In genomic region chr22:40588726-40589125, GRCh38 we compare ENCODE assay signal across 15 cellular contexts. TPM values are rescaled to one million over a fixed set of nuclear protein-coding genes. Genes with fewer than 3 reads are reported as not detected.
A peak's percentile ranks its signal among the peaks of the same experiment; 100 is the strongest.
DNase-seq lines count a peak whose midpoint lies in the region; ATAC-seq, FAIRE-seq and TF ChIP-seq lines count a peak whose summit lies in the region.
"Had no signal": no experiment of that assay in that cellular context is flagged by ENCODE, and none has a peak within 500 bp of the region (broad histone marks: within the 10 kb centered on the region; RNA-seq: fewer than 3 reads in every experiment).

No MANE protein-coding gene starts in this region.

- H2BK15ac ChIP-seq in H1 (ENCODE audit: low read length) = no peak overlapping the region

- no peak overlapping the region for H3K4me2 ChIP-seq in H1 (ENCODE audit: insufficient read depth in 1 of 2, low read depth in 2 of 2, low read length in 2 of 2)

- H3K23ac ChIP-seq in H1 (ENCODE audit: insufficient read length) = no peak overlapping the region

- no peak overlapping the region for H4K91ac ChIP-seq in H1 (replicated peaks; ENCODE audit: insufficient read length, low read length)

- H3K9me3 ChIP-seq in H1 (ENCODE audit: insufficient read depth in 2 of 2, low read depth in 1 of 2, low read length in 1 of 2) = peaks cover under 1 to 5% of the 10 kb centered on the region in 2 experiments; a peak in 3 of 4 replicates
- no peaks in the 10 kb centered on the region for H3K9me3 ChIP-seq in right lobe of liver
- H3K9me3 ChIP-seq in esophagus muscularis mucosa = no peaks in the 10 kb centered on the region
- H3K9me3 ChIP-seq: thoracic aorta had no signal

- H3K79me2 ChIP-seq in H1 (ENCODE audit: control insufficient read depth in 1 of 2, insufficient read depth in 2 of 2, low read length in 2 of 2) = peaks cover 0 to 20% of the 10 kb centered on the region in 2 experiments; a peak in 2 of 4 replicates

- TF ChIP-seq EP300 in H1 (IDR thresholded peaks at IDR 0.05; ENCODE audit: borderline replicate concordance in 1 of 2, low read depth in 2 of 2, low read length in 2 of 2) (no peak), esophagus muscularis mucosa (IDR thresholded peaks at IDR 0.05) (no peak)

- H3K4me3 ChIP-seq in H1 (ENCODE audit: extremely low read depth in 1 of 4, insufficient read depth in 2 of 4, low read depth in 3 of 4, low read length in 4 of 4) = no peak overlapping the region
- H3K4me3 ChIP-seq in right lobe of liver = no peak overlapping the region
- no peak overlapping the region for H3K4me3 ChIP-seq in esophagus muscularis mucosa
- H3K4me3 ChIP-seq: lung, thoracic aorta had no signal

- H4K8ac ChIP-seq in H1 (ENCODE audit: extremely low read depth, insufficient read depth, low read length) = 0 out of 2 replicates have a peak overlapping the region, but pooled peaks have one; percentile 5

- no peak overlapping the region for H3K14ac ChIP-seq in H1 (ENCODE audit: insufficient read length)

- 92% methylated on average over 7 of the region's 7 CpGs; no CpG with 5 or more reads in 1 of the 2 experiments for WGBS in H1 (ENCODE audit: extremely low coverage in 1 of 2, insufficient coverage in 1 of 2, insufficient read length in 1 of 2, insufficient replicate concordance in 2 of 2, low coverage in 1 of 2, low lambda C conversion rate in 2 of 2, missing lambda C conversion rate in 1 of 2), 2 experiments
- WGBS in right lobe of liver (ENCODE audit: insufficient coverage, low coverage, low lambda C conversion rate, missing lambda C conversion rate) = 60% methylated on average over 4 of the region's 7 CpGs
- WGBS in esophagus muscularis mucosa = 90% methylated on average over 7 of the region's 7 CpGs

- TF ChIP-seq RAD21 in H1 (IDR thresholded peaks at IDR 0.05 in 1 of 2, conservative IDR thresholded peaks at IDR 0.05 in 1 of 2; ENCODE audit: low read depth in 2 of 2, low read length in 2 of 2) = no peak

- H3K23me2 ChIP-seq in H1 (ENCODE audit: low read depth, low read length) = no peaks in the 10 kb centered on the region

- no peak overlapping the region for H2BK20ac ChIP-seq in H1 (ENCODE audit: low read length)

- no peak overlapping the region for H2BK12ac ChIP-seq in H1 (ENCODE audit: low read depth, low read length)

- H3K27me3 ChIP-seq in H1 (replicated peaks in 1 of 4; ENCODE audit: control insufficient read depth in 3 of 4, extremely low read depth in 1 of 4, insufficient read depth in 3 of 4, low read length in 3 of 4) = no peaks in the 10 kb centered on the region
- no peaks in the 10 kb centered on the region for H3K27me3 ChIP-seq in right lobe of liver
- H3K27me3 ChIP-seq in esophagus muscularis mucosa = no peaks in the 10 kb centered on the region

- no peak for TF ChIP-seq CTCF in H1 (IDR thresholded peaks at IDR 0.05; ENCODE audit: control extremely low read depth in 1 of 3, insufficient read depth in 1 of 3, low read depth in 1 of 3, low read length in 3 of 3)
- no peak for TF ChIP-seq CTCF in right lobe of liver (IDR thresholded peaks at IDR 0.05)
- no peak for TF ChIP-seq CTCF in esophagus muscularis mucosa (IDR thresholded peaks at IDR 0.05)

- peaks cover 0 to 4% (median under 1%) of the 10 kb centered on the region in 4 experiments; a peak in 2 of 8 replicates for H3K36me3 ChIP-seq in H1 (ENCODE audit: control insufficient read depth in 2 of 4, insufficient read depth in 4 of 4, low read length in 3 of 4)
- no peaks in the 10 kb centered on the region for H3K36me3 ChIP-seq in right lobe of liver
- peaks cover 0 to 20% (median 0%) of the 10 kb centered on the region in 4 donors for H3K36me3 ChIP-seq in esophagus muscularis mucosa

- POLR2A ChIA-PET in H1 (lab: Charles Lee; ENCODE audit: partially characterized antibody) = no interaction called here

- H2BK5ac ChIP-seq in H1 (ENCODE audit: low read depth, low read length) = no peak overlapping the region

- no peak overlapping the region for H3K9ac ChIP-seq in H1 (replicated peaks in 1 of 4; ENCODE audit: extremely low read depth in 1 of 4, low read depth in 3 of 4, low read length in 3 of 4)

- peaks cover 0 to 1% of the 10 kb centered on the region in 2 experiments for H4K20me1 ChIP-seq in H1 (replicated peaks in 1 of 2; ENCODE audit: control insufficient read depth in 1 of 2, insufficient read depth in 2 of 2, low read length in 2 of 2)

- TF ChIP-seq POLR2A in H1 (IDR thresholded peaks at IDR 0.05; ENCODE audit: control extremely low read depth in 1 of 2, low read depth in 2 of 2, low read length in 2 of 2) = no peak
- no peak for TF ChIP-seq POLR2A in right lobe of liver (IDR thresholded peaks at IDR 0.05)
- TF ChIP-seq POLR2A in esophagus muscularis mucosa (IDR thresholded peaks at IDR 0.05; ENCODE audit: low read depth) = no peak

- ATAC-seq in right lobe of liver = peak; percentile 23 to 79 (median 62)
- ATAC-seq in GM21381 (IDR thresholded peaks at IDR 0.05; ENCODE audit: unreplicated experiment) = no peak

- no peak overlapping the region for H3K18ac ChIP-seq in H1 (ENCODE audit: extremely low read depth, low read length)

- CTCF ChIA-PET in H1 (lab: Charles Lee; ENCODE audit: partially characterized antibody) = interaction anchor here (1.2 to 1.6 kb wide), 2 partner anchors 64 to 152 kb away, joined by 3 to 6 read pairs; no protein-coding TSS in a partner anchor

- no peaks in the 10 kb centered on the region for H3K4me1 ChIP-seq in H1 (replicated peaks in 1 of 4; ENCODE audit: control insufficient read depth in 3 of 4, insufficient read depth in 4 of 4, low read length in 3 of 4)
- no peaks in the 10 kb centered on the region for H3K4me1 ChIP-seq in right lobe of liver
- peaks cover 9 to 21% (median 19%) of the 10 kb centered on the region in 4 donors for H3K4me1 ChIP-seq in esophagus muscularis mucosa

- H3K4ac ChIP-seq in H1 (replicated peaks; ENCODE audit: insufficient read length, low read depth, low read length) = no peak overlapping the region

- H2AFZ ChIP-seq in H1 (ENCODE audit: low read length) = no peak overlapping the region

- no peak overlapping the region for H3K56ac ChIP-seq in H1 (replicated peaks; ENCODE audit: insufficient read length, low read depth, low read length)

- no peak overlapping the region for H2AK5ac ChIP-seq in H1 (ENCODE audit: low read depth, low read length)

- FAIRE-seq in H1 (lab: Jason Lieb, UNC) = no peak
- FAIRE-seq: endothelial cell of umbilical vein had no signal

- H3K79me1 ChIP-seq in H1 (ENCODE audit: low read depth, low read length) = no peaks in the 10 kb centered on the region; the same call in 1 of the 2 replicates

- intact Hi-C loops in right lobe of liver (cut with DNase I) (no loop called here), esophagus muscularis mucosa (cut with DNase I) (no loop called here)

- no peak overlapping the region for H3K27ac ChIP-seq in H1 (ENCODE audit: low read depth, low read length)
- no peak overlapping the region for H3K27ac ChIP-seq in right lobe of liver
- no peak overlapping the region for H3K27ac ChIP-seq in esophagus muscularis mucosa (replicated peaks in 1 of 4)
- H3K27ac ChIP-seq: thoracic aorta had no signal

- no peak overlapping the region for H4K5ac ChIP-seq in H1 (ENCODE audit: insufficient read length, low read depth, low read length)

- DNase-seq in AML-193 (lab: John Stamatoyannopoulos, UW) (peak; percentile 32 to 41), RPMI7951 (ENCODE audit: low read depth) (peak; percentile 42), H1 (ENCODE audit: low read depth in 1 of 2, low spot score in 2 of 2) (no peak), right lobe of liver (peak in 1 of 3 donors; percentile 25), esophagus muscularis mucosa (ENCODE audit: extremely low spot score) (no peak), AG08395 (ENCODE audit: low spot score) (no peak), NCI-H2029 (lab: John Stamatoyannopoulos, UW) (no peak)
- DNase-seq: NCI-H1048; SIG-M5; stimulated activated CD4-positive, alpha-beta T cell treated with anti-CD3 and anti-CD28 coated beads, Interleukin-2, amount 100 ng/mL, for 48 hours; stimulated activated CD8-positive, alpha-beta memory T cell treated with anti-CD3 and anti-CD28 coated beads, Interleukin-4, amount 100 ng/mL, for 48 hours had no signal

- H2BK120ac ChIP-seq in H1 (replicated peaks; ENCODE audit: low read depth, low read length) = no peak overlapping the region

TF ChIP-seq in H1, 55 proteins besides CTCF, POLR2A, EP300 and RAD21 (continues in another document):
- TF ChIP-seq RFX5 (IDR thresholded peaks at IDR 0.05; ENCODE audit: borderline replicate concordance, low read depth, low read length) (no peak), SIRT6 (IDR thresholded peaks at IDR 0.05; ENCODE audit: low read length) (no peak), CBX5 (IDR thresholded peaks at IDR 0.05; ENCODE audit: low read depth, low read length) (no peak), JUND (IDR thresholded peaks at IDR 0.05; ENCODE audit: low read length) (no peak), RXRA (IDR thresholded peaks at IDR 0.05; ENCODE audit: insufficient read depth, low read depth, low read length) (no peak), GTF2F1 (IDR thresholded peaks at IDR 0.05; ENCODE audit: borderline replicate concordance, low read depth, low read length) (no peak), ATF2 (IDR thresholded peaks at IDR 0.05; ENCODE audit: low read length) (no peak), TBP (IDR thresholded peaks at IDR 0.05; ENCODE audit: low read depth, low read length) (no peak), SP2 (IDR thresholded peaks at IDR 0.05; ENCODE audit: low read length) (no peak)

RNA-seq across cellular contexts. Expression of gene MRTFA, which starts 47.8 kb away (rescaled TPM):
- total RNA-seq in RPMI7951 (2014; rRNA removed; shearing (Covaris generic)) = 14.9 and 18.9 TPM in 2 replicates
- 37.9 and 43.1 TPM in 2 replicates for total RNA-seq in H1 (2021; fragmentation: NEBNext Ultra II Directional; extraction: Animal tissue kit (Norgen Biotek cat#: 25700))
- polyA plus RNA-seq in H1 (2011; rRNA removed) = 5.4 and 12.8 TPM in 2 replicates
- 5.5 TPM for polyA plus RNA-seq in H1 (2011; cell fraction: cytosol; rRNA removed)
- polyA plus RNA-seq in H1 (2011; cell fraction: nucleus; rRNA removed) = 16.9 TPM
- 22.7 to 30.5 TPM (median 26.3 TPM) in 4 replicates for polyA plus RNA-seq in H1 (2012, experiment 1 of 2)
- polyA plus RNA-seq in H1 (2012, experiment 2 of 2) = 26.8 TPM
- polyA plus RNA-seq in H1 (2013, experiment 1 of 2) = 14.4 TPM
- polyA plus RNA-seq in H1 (2013, experiment 2 of 2) = 14.6 TPM
- 15.0 and 32.6 TPM in 2 replicates for polyA minus RNA-seq in H1 (2011; rRNA and poly(A)+ RNA removed)
- 37.5 TPM for polyA minus RNA-seq in H1 (2011; cell fraction: cytosol; rRNA and poly(A)+ RNA removed)
- 41.3 TPM for polyA minus RNA-seq in H1 (2011; cell fraction: nucleus; rRNA and poly(A)+ RNA removed)
- total RNA-seq in right lobe of liver = 10 to 100 TPM in 5 of 6 experiments, 1 to 10 TPM in 1; 9.3 to 20.6 (median 16.3) TPM
- total RNA-seq in esophagus muscularis mucosa = 10 to 100 TPM; 55.6 to 88.7 (median 73.6) TPM

Comparison
In these comparisons a context has a peak if more than half of its experiments do, and no peak if none do; other contexts are left out.
1. DNase-seq: peak in AML-193 (2 of 2) and RPMI7951 (single experiment); none in H1 (0 of 2), esophagus muscularis mucosa (single experiment), AG08395 (single experiment) and NCI-H2029 (single experiment).